In the genomic region with DNA sequence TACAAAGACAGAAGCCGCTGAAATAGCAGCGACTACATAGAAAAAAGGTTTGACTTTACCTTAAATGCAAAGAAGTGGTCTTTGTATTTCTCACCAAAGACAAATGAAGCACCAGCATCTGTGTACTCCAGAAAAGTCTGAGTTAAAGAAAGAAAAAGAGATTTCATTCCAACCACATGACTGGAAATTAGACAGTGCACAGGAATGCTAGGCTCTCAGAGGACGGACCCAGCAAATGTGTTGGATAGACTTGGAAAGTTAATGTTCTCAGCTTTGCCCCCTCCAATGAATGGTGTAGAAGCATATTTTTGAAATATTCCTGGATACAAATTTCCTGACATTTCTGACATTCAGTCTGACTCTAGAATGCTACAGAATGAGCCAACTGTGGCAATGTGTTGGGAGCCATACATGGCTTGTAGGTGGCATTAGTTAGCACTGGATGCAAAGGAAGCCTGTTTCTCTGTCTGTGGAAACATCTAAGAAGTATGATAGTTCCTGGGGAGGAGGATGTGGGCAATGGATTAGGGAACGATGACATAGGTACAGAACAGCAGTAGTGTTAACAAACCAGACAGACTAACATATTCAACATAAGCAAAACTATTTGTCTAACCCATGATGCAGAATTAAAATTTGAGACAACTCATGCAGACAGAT, we compare ENCODE assay signal across 16 cellular contexts. TPM values are rescaled to one million over a fixed set of nuclear protein-coding genes. Genes with fewer than 3 reads are reported as not detected.
DNase-seq lines count a peak whose midpoint lies in the region; ATAC-seq and TF ChIP-seq lines count a peak whose summit lies in the region.
"Had no signal": no experiment of that assay in that cellular context is flagged by ENCODE, and none has a peak within 500 bp of the region (broad histone marks: within the 10 kb centered on the region; RNA-seq: fewer than 3 reads in every experiment).

No MANE protein-coding gene starts in this region.

- H3K4me3 Mint-ChIP-seq in activated naive CD4-positive, alpha-beta T cell treated with anti-CD3 and anti-CD28 coated beads for 36 hours = no peak overlapping the region
- H3K4me3 Mint-ChIP-seq in stimulated activated effector memory CD8-positive, alpha-beta T cell treated with anti-CD3 and anti-CD28 coated beads, Interleukin-12 subunit alpha, Interleukin-12 subunit beta, amount 100 ng/mL, for 72 hours = no peak overlapping the region

- no peaks in the 10 kb centered on the region for H3K9me3 Mint-ChIP-seq in activated naive CD4-positive, alpha-beta T cell treated with anti-CD3 and anti-CD28 coated beads for 36 hours
- H3K9me3 Mint-ChIP-seq in stimulated activated effector memory CD8-positive, alpha-beta T cell treated with anti-CD3 and anti-CD28 coated beads, Interleukin-12 subunit alpha, Interleukin-12 subunit beta, amount 100 ng/mL, for 72 hours = no peaks in the 10 kb centered on the region

- H3K27ac ChIP-seq in epithelial cell of prostate = peak overlapping the region; percentile 45
- H3K27ac ChIP-seq: cardiac muscle cell had no signal

- no peaks in the 10 kb centered on the region for H3K27me3 Mint-ChIP-seq in activated naive CD4-positive, alpha-beta T cell treated with anti-CD3 and anti-CD28 coated beads for 36 hours (ENCODE audit: low read depth)

- ATAC-seq in SK-N-SH treated with all-trans-retinoic acid at 6 μM for 48 hours (peak; percentile 91), HG03280 (IDR thresholded peaks at IDR 0.05; ENCODE audit: unreplicated experiment) (no peak), GM21786 (IDR thresholded peaks at IDR 0.05; ENCODE audit: unreplicated experiment) (no peak)
- no peak for ATAC-seq in stimulated activated effector memory CD8-positive, alpha-beta T cell treated with anti-CD3 and anti-CD28 coated beads, Interleukin-12 subunit alpha, Interleukin-12 subunit beta, amount 100 ng/mL, for 72 hours
- ATAC-seq: HepG2 had no signal

- peak overlapping the region; percentile 99 for H3K27ac Mint-ChIP-seq in activated naive CD4-positive, alpha-beta T cell treated with anti-CD3 and anti-CD28 coated beads for 36 hours
- peak overlapping the region; percentile 84 for H3K27ac Mint-ChIP-seq in stimulated activated effector memory CD8-positive, alpha-beta T cell treated with anti-CD3 and anti-CD28 coated beads, Interleukin-12 subunit alpha, Interleukin-12 subunit beta, amount 100 ng/mL, for 72 hours

- CTCF ChIA-PET in activated naive CD4-positive, alpha-beta T cell treated with anti-CD3 and anti-CD28 coated beads for 36 hours (lab: Charles Lee) = interaction anchor here (0.6 to 2.5 kb wide), 4 partner anchors 8 to 360 kb away, joined by 3 to 8 read pairs (median 6); no protein-coding TSS in a partner anchor

- intact Hi-C loops in activated naive CD4-positive, alpha-beta T cell treated with anti-CD3 and anti-CD28 coated beads for 36 hours (cut with micrococcal nuclease) = loop anchor here (10.0 kb wide), 1 partner anchor 672 kb away; the partner anchor contains the start of gene IDNK

- H3K4me1 Mint-ChIP-seq in activated naive CD4-positive, alpha-beta T cell treated with anti-CD3 and anti-CD28 coated beads for 36 hours (ENCODE audit: low read depth) = peaks cover 67% of the 10 kb centered on the region
- H3K4me1 Mint-ChIP-seq in stimulated activated effector memory CD8-positive, alpha-beta T cell treated with anti-CD3 and anti-CD28 coated beads, Interleukin-12 subunit alpha, Interleukin-12 subunit beta, amount 100 ng/mL, for 72 hours = peaks cover 45% of the 10 kb centered on the region

- no peaks in the 10 kb centered on the region for H3K36me3 Mint-ChIP-seq in activated naive CD4-positive, alpha-beta T cell treated with anti-CD3 and anti-CD28 coated beads for 36 hours (ENCODE audit: low read depth)
- H3K36me3 Mint-ChIP-seq in stimulated activated effector memory CD8-positive, alpha-beta T cell treated with anti-CD3 and anti-CD28 coated beads, Interleukin-12 subunit alpha, Interleukin-12 subunit beta, amount 100 ng/mL, for 72 hours = no peaks in the 10 kb centered on the region

- no peak for DNase-seq in activated naive CD4-positive, alpha-beta T cell treated with anti-CD3 and anti-CD28 coated beads for 36 hours
- DNase-seq in activated naive CD4-positive, alpha-beta T cell (lab: John Stamatoyannopoulos, UW) = no peak
- no peak for DNase-seq in epithelial cell of prostate (ENCODE audit: low read depth, low spot score)
- no peak for DNase-seq in stimulated activated effector memory CD8-positive, alpha-beta T cell treated with anti-CD3 and anti-CD28 coated beads, Interleukin-12 subunit alpha, Interleukin-12 subunit beta, amount 100 ng/mL, for 72 hours (ENCODE audit: low spot score in 2 of 2)
- DNase-seq in NCI-H2081 treated with DMSO at 0.1 percent for 48 hours (lab: John Stamatoyannopoulos, UW) = no peak
- DNase-seq: AML-193, mesendoderm, NCI-H1105, NCI-H510A treated with DMSO at 0.1 percent for 48 hours, Peyer's patch had no signal

TF ChIP-seq in SK-N-SH treated with all-trans-retinoic acid at 6 μM for 48 hours, 23 proteins besides CTCF, POLR2A, EP300 and RAD21:
- TF ChIP-seq, protein P1, sequence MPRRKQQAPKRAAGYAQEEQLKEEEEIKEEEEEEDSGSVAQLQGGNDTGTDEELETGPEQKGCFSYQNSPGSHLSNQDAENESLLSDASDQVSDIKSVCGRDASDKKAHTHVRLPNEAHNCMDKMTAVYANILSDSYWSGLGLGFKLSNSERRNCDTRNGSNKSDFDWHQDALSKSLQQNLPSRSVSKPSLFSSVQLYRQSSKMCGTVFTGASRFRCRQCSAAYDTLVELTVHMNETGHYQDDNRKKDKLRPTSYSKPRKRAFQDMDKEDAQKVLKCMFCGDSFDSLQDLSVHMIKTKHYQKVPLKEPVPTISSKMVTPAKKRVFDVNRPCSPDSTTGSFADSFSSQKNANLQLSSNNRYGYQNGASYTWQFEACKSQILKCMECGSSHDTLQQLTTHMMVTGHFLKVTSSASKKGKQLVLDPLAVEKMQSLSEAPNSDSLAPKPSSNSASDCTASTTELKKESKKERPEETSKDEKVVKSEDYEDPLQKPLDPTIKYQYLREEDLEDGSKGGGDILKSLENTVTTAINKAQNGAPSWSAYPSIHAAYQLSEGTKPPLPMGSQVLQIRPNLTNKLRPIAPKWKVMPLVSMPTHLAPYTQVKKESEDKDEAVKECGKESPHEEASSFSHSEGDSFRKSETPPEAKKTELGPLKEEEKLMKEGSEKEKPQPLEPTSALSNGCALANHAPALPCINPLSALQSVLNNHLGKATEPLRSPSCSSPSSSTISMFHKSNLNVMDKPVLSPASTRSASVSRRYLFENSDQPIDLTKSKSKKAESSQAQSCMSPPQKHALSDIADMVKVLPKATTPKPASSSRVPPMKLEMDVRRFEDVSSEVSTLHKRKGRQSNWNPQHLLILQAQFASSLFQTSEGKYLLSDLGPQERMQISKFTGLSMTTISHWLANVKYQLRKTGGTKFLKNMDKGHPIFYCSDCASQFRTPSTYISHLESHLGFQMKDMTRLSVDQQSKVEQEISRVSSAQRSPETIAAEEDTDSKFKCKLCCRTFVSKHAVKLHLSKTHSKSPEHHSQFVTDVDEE (CRISPR knock-in tag; IDR thresholded peaks at IDR 0.05) = no peak
- no peak for TF ChIP-seq ZFP30 (CRISPR knock-in tag; IDR thresholded peaks at IDR 0.05)
TF ChIP-seq in SK-N-SH treated with all-trans-retinoic acid at 6 μM for 48 hours: peak in this region for 0.

RNA-seq across cellular contexts. Expression of gene SLC28A3, which starts 43.3 kb away (rescaled TPM):
- total RNA-seq in activated naive CD4-positive, alpha-beta T cell treated with anti-CD3 and anti-CD28 coated beads for 36 hours = under 1 TPM; 0.32 to 0.33 TPM
- total RNA-seq: HepG2, osteocyte had no signal
